22 cellular contexts compared by ENCODE assay signal in the genomic region with DNA sequence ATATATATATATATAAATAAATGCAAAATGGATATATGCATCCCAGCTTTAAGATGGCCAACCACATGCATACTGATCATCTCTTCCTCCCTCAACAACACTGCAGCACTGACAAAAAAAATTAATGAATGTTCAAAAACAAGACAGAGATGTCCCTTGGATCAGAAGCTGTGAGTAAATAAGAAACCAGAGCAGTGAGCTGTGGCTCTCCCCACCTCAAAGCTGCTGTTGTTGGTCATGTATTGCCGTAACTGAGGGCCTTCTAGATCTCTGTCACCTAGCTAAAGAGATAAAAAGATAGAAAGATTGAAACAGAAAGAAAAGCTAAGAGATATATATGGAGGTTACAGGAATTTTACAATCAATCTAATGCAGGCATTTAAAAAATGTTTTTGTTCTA. TPM values are rescaled to one million over a fixed set of nuclear protein-coding genes. Genes with fewer than 3 reads are reported as not detected.
DNase-seq lines count a peak whose midpoint lies in the region; ATAC-seq and TF ChIP-seq lines count a peak whose summit lies in the region.
"Had no signal": no experiment of that assay in that cellular context is flagged by ENCODE, and none has a peak within 500 bp of the region (broad histone marks: within the 10 kb centered on the region; RNA-seq: fewer than 3 reads in every experiment).

No MANE protein-coding gene starts in this region.

- H3K4me3 Mint-ChIP-seq in mesothelial cell of epicardium: no peak overlapping the region
- no peak overlapping the region for H3K4me3 Mint-ChIP-seq in activated naive CD4-positive, alpha-beta T cell treated with anti-CD3 and anti-CD28 coated beads, Interleukin-2, amount 10 ng/mL, durations not matched to agents 7 days and 5 days
- H3K4me3 Mint-ChIP-seq: activated B cell treated with CpG ODN at 0.5 μM for 24 hours; CD8-positive, alpha-beta memory T cell; dendritic cell treated with granulocyte-macrophage colony-stimulating factor and Interleukin-4, amounts not matched to agents 40 ng/mL and 50 ng/mL, for 4 days had no signal

- CTCF ChIA-PET in activated naive CD4-positive, alpha-beta T cell treated with anti-CD3 and anti-CD28 coated beads, Interleukin-2, amount 10 ng/mL, durations not matched to agents 7 days and 5 days (lab: Charles Lee): interaction anchor here (1.1 kb wide), 1 partner anchor 39 kb away, joined by 4 read pairs; no protein-coding TSS in a partner anchor

- H3K27ac Mint-ChIP-seq in mesothelial cell of epicardium: peak overlapping the region; percentile 2
- H3K27ac Mint-ChIP-seq in activated naive CD4-positive, alpha-beta T cell treated with anti-CD3 and anti-CD28 coated beads, Interleukin-2, amount 10 ng/mL, durations not matched to agents 7 days and 5 days: no peak overlapping the region
- H3K27ac Mint-ChIP-seq: activated B cell treated with CpG ODN at 0.5 μM for 24 hours; CD8-positive, alpha-beta memory T cell; dendritic cell treated with granulocyte-macrophage colony-stimulating factor and Interleukin-4, amounts not matched to agents 40 ng/mL and 50 ng/mL, for 4 days had no signal

- H3K27me3 Mint-ChIP-seq in mesothelial cell of epicardium (ENCODE audit: low read depth): no peaks in the 10 kb centered on the region
- peaks cover 5% of the 10 kb centered on the region for H3K27me3 Mint-ChIP-seq in activated naive CD4-positive, alpha-beta T cell treated with anti-CD3 and anti-CD28 coated beads, Interleukin-2, amount 10 ng/mL, durations not matched to agents 7 days and 5 days
- H3K27me3 Mint-ChIP-seq: dendritic cell treated with granulocyte-macrophage colony-stimulating factor and Interleukin-4, amounts not matched to agents 40 ng/mL and 50 ng/mL, for 4 days had no signal

- intact Hi-C loops in head of caudate nucleus (cut with DNase I): no loop called here

- peaks cover 13% of the 10 kb centered on the region for H3K4me1 Mint-ChIP-seq in mesothelial cell of epicardium
- H3K4me1 Mint-ChIP-seq in activated naive CD4-positive, alpha-beta T cell treated with anti-CD3 and anti-CD28 coated beads, Interleukin-2, amount 10 ng/mL, durations not matched to agents 7 days and 5 days: peaks cover 3% of the 10 kb centered on the region
- H3K4me1 Mint-ChIP-seq: activated B cell treated with CpG ODN at 0.5 μM for 24 hours; CD8-positive, alpha-beta memory T cell had no signal

- DNase-seq in mesothelial cell of epicardium (ENCODE audit: low spot score in 2 of 2, unreplicated experiment in 2 of 2) (no peak), caudate nucleus (lab: John Stamatoyannopoulos, UW) (no peak), head of caudate nucleus (no peak)
- no peak for DNase-seq in activated CD4-positive, alpha-beta T cell treated with anti-CD3 and anti-CD28 coated beads, Interleukin-2, amount 50 U/mL, for 1 hour
- DNase-seq in activated naive CD4-positive, alpha-beta T cell treated with anti-CD3 and anti-CD28 coated beads, Interleukin-2, amount 10 ng/mL, durations not matched to agents 7 days and 5 days: no peak
- DNase-seq: activated B cell treated with CpG ODN at 0.5 μM for 24 hours; CD8-positive, alpha-beta memory T cell; DMS79; hypothalamus; kidney; MV-4-11; NCI-H1930; NCI-H446; Peyer's patch; right lobe of liver; stimulated activated naive CD8-positive, alpha-beta T cell treated with anti-CD3 and anti-CD28 coated beads, Interleukin-15, Interleukin-2, amounts not matched to agents 100 U/mL and 50 U/mL, for 24 hours; transverse colon had no signal

- H3K27ac ChIP-seq in caudate nucleus (ENCODE audit: low read depth, low read length): no peak overlapping the region
- H3K27ac ChIP-seq: parathyroid adenoma, Peyer's patch, right lobe of liver, transverse colon had no signal

- no peak for TF ChIP-seq CTCF in mesothelial cell of epicardium (IDR thresholded peaks at IDR 0.05; ENCODE audit: unreplicated experiment)

- peaks cover 4% of the 10 kb centered on the region for H3K36me3 Mint-ChIP-seq in mesothelial cell of epicardium
- H3K36me3 Mint-ChIP-seq in activated naive CD4-positive, alpha-beta T cell treated with anti-CD3 and anti-CD28 coated beads, Interleukin-2, amount 10 ng/mL, durations not matched to agents 7 days and 5 days: no peaks in the 10 kb centered on the region

- ATAC-seq in GM18861 (IDR thresholded peaks at IDR 0.05; ENCODE audit: unreplicated experiment) (peak; percentile 94), GM21825 (IDR thresholded peaks at IDR 0.05; ENCODE audit: unreplicated experiment) (peak; percentile 43), HG03354 (IDR thresholded peaks at IDR 0.05; ENCODE audit: poor library complexity, severe bottlenecking, unreplicated experiment) (peak; percentile 62)
- ATAC-seq: right lobe of liver; stimulated activated naive CD8-positive, alpha-beta T cell treated with anti-CD3 and anti-CD28 coated beads, Interleukin-15, Interleukin-2, amounts not matched to agents 100 U/mL and 50 U/mL, for 24 hours had no signal

- peaks cover 24% of the 10 kb centered on the region for H3K9me3 Mint-ChIP-seq in mesothelial cell of epicardium
- no peaks in the 10 kb centered on the region for H3K9me3 Mint-ChIP-seq in activated naive CD4-positive, alpha-beta T cell treated with anti-CD3 and anti-CD28 coated beads, Interleukin-2, amount 10 ng/mL, durations not matched to agents 7 days and 5 days
- H3K9me3 Mint-ChIP-seq: activated B cell treated with CpG ODN at 0.5 μM for 24 hours; CD8-positive, alpha-beta memory T cell; dendritic cell treated with granulocyte-macrophage colony-stimulating factor and Interleukin-4, amounts not matched to agents 40 ng/mL and 50 ng/mL, for 4 days had no signal

RNA-seq across cellular contexts. Expression of a gene that starts 15.5 kb away (rescaled TPM):
- 36.0 to 42.6 TPM (median 39.9 TPM) in 3 replicates for total RNA-seq in mesothelial cell of epicardium

Comparison
In these comparisons a context has a peak if more than half of its experiments do, and no peak if none do; other contexts are left out.
1. ATAC-seq: peak in every context shown above with its lines; median percentile 94 in GM18861; 62 in HG03354; 43 in GM21825.